In the genomic region with DNA sequence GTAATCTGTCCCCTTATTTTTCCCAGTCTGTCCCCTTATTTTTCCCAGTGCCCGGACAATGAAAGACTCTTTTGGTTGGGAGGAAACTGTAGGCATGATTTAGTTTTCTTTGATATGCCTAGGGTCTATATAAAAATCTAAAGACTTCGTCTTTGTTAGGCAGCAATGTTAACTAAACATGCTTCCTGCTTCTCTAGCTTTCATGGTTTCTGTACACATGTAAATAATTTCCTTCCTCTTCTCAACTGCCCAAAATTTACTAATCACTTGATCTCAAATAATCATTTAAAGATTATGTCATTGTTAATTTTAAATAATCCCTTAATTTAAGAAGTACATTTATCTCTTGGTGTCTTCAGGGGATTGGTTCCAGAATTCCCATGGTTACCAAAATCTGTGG, we compare ENCODE assay signal across 25 cellular contexts.
"Had no signal": no experiment of that assay in that cellular context is flagged by ENCODE, and none has a peak within 500 bp of the region (broad histone marks: within the 10 kb centered on the region; RNA-seq: fewer than 3 reads in every experiment).

No MANE protein-coding gene starts in this region.

- H3K27ac Mint-ChIP-seq: immature natural killer cell had no signal

- H3K4me3 Mint-ChIP-seq: immature natural killer cell, neural crest cell had no signal

- ATAC-seq: gastroesophageal sphincter had no signal

- H3K4me3 ChIP-seq: ascending aorta, esophagus muscularis mucosa, gastroesophageal sphincter, left ventricle myocardium inferior, prostate gland, right atrium auricular region, skin epidermis, thyroid gland had no signal

- H3K36me3 ChIP-seq: prostate gland had no signal

- DNase-seq: activated CD4-positive, alpha-beta T cell treated with anti-CD3 and anti-CD28 coated beads, Interleukin-2, amount 50 U/mL, for 1 hour; activated CD4-positive, CD25-positive, alpha-beta regulatory T cell treated with anti-CD3 and anti-CD28 coated beads, Interleukin-2, amount 50 U/mL, for 72 hours; activated CD8-positive, alpha-beta memory T cell treated with anti-CD3 and anti-CD28 coated beads for 24 hours; activated CD8-positive, alpha-beta memory T cell treated with anti-CD3 and anti-CD28 coated beads, Interleukin-2, amount 50 U/mL, for 48 hours; activated effector memory CD4-positive, alpha-beta T cell treated with Interleukin-2 at 50 U/mL for 16 hours; activated naive CD4-positive, alpha-beta T cell treated with anti-CD3 and anti-CD28 coated beads, Interleukin-2, amount 50 U/mL, for 16 hours; activated T-cell treated with anti-CD3 and anti-CD28 coated beads, Interleukin-2, amount 50 U/mL, for 48 hours; effector CD8-positive, alpha-beta T cell; immature natural killer cell; kidney glomerular epithelial cell; left ventricle myocardium inferior; mammary epithelial cell; stimulated activated CD4-positive, alpha-beta T cell treated with anti-CD3 and anti-CD28 coated beads, Interleukin-4, amount 100 ng/mL, for 1 hour; stimulated activated naive CD4-positive, alpha-beta T cell; T-helper 1 cell; T-helper 9 cell; thyroid gland had no signal

- H3K27me3 ChIP-seq: ascending aorta, esophagus muscularis mucosa, gastroesophageal sphincter, right atrium auricular region, thyroid gland had no signal

- H3K9me3 ChIP-seq: ascending aorta, esophagus muscularis mucosa, gastroesophageal sphincter, left ventricle myocardium inferior, prostate gland, right atrium auricular region, thyroid gland had no signal

- FAIRE-seq: endothelial cell of umbilical vein had no signal

- H3K4me1 Mint-ChIP-seq: immature natural killer cell, neural crest cell had no signal

- H3K4me1 ChIP-seq: prostate gland, right atrium auricular region had no signal

- H3K9me3 Mint-ChIP-seq: immature natural killer cell, neural crest cell had no signal

- H3K27ac ChIP-seq: ascending aorta, esophagus muscularis mucosa, gastroesophageal sphincter, left ventricle myocardium inferior, right atrium auricular region, skin epidermis, thyroid gland had no signal
